In genomic region chr2:174842496-174842895, GRCh38 we compare ENCODE assay signal across 28 cellular contexts.
"Had no signal": no experiment of that assay in that cellular context is flagged by ENCODE, and none has a peak within 500 bp of the region (broad histone marks: within the 10 kb centered on the region; RNA-seq: fewer than 3 reads in every experiment).

No MANE protein-coding gene starts in this region.

- H3K4me3 Mint-ChIP-seq: effector memory CD8-positive, alpha-beta T cell; naive thymus-derived CD8-positive, alpha-beta T cell; nephron progenitor cell; stimulated activated naive CD8-positive, alpha-beta T cell treated with anti-CD3 and anti-CD28 coated beads, Interleukin-15, amount 100 ng/mL, for 72 hours had no signal

- H3K9me3 Mint-ChIP-seq: effector memory CD8-positive, alpha-beta T cell; naive thymus-derived CD8-positive, alpha-beta T cell; nephron progenitor cell; stimulated activated naive CD8-positive, alpha-beta T cell treated with anti-CD3 and anti-CD28 coated beads, Interleukin-15, amount 100 ng/mL, for 72 hours had no signal

- H3K36me3 Mint-ChIP-seq: naive thymus-derived CD8-positive, alpha-beta T cell had no signal

- H3K9me3 ChIP-seq: esophagus squamous epithelium, left lung, ovary, psoas muscle, suprapubic skin, transverse colon, upper lobe of right lung, uterus had no signal

- H3K4me1 ChIP-seq: transverse colon, uterus had no signal

- H3K27ac Mint-ChIP-seq: effector memory CD8-positive, alpha-beta T cell; naive thymus-derived CD8-positive, alpha-beta T cell; stimulated activated naive CD8-positive, alpha-beta T cell treated with anti-CD3 and anti-CD28 coated beads, Interleukin-15, amount 100 ng/mL, for 72 hours had no signal

- H3K4me3 ChIP-seq: coronary artery, esophagus squamous epithelium, left lung, ovary, psoas muscle, smooth muscle cell, suprapubic skin, transverse colon, upper lobe of right lung, uterus had no signal

- H3K27me3 Mint-ChIP-seq: stimulated activated naive CD8-positive, alpha-beta T cell treated with anti-CD3 and anti-CD28 coated beads, Interleukin-15, amount 100 ng/mL, for 72 hours had no signal

- H3K36me3 ChIP-seq: esophagus squamous epithelium, left lung, ovary, suprapubic skin, transverse colon, upper lobe of right lung, uterus had no signal

- H3K27ac ChIP-seq: coronary artery, esophagus squamous epithelium, left lung, ovary, psoas muscle, suprapubic skin, transverse colon, upper lobe of right lung, uterus had no signal

- H3K27me3 ChIP-seq: esophagus squamous epithelium, left lung, ovary, suprapubic skin, transverse colon, upper lobe of right lung, uterus had no signal

- DNase-seq: dermis blood vessel endothelial cell; effector memory CD8-positive, alpha-beta T cell; erythroblast; esophagus squamous epithelium; foreskin melanocyte; kidney; left cardiac atrium; left lung; mesendoderm; midbrain; naive thymus-derived CD8-positive, alpha-beta T cell; nephron progenitor cell; occipital lobe; ovary; psoas muscle; right cardiac atrium; stimulated activated CD4-positive, alpha-beta T cell treated with anti-CD3 and anti-CD28 coated beads, Interleukin-12 subunit alpha, Interleukin-12 subunit beta, amount 100 ng/mL, for 4 hours; stimulated activated CD4-positive, alpha-beta T cell treated with anti-CD3 and anti-CD28 coated beads, Interleukin-1b, Interleukin-23, amount 100 ng/mL, for 48 hours; stimulated activated CD4-positive, alpha-beta T cell treated with anti-CD3 and anti-CD28 coated beads, Interleukin-4, amount 100 ng/mL, for 1 hour; stimulated activated CD8-positive, alpha-beta memory T cell treated with anti-CD3 and anti-CD28 coated beads, Interleukin-4, amount 100 ng/mL, for 48 hours; stimulated activated naive CD4-positive, alpha-beta T cell; stimulated activated naive CD8-positive, alpha-beta T cell treated with anti-CD3 and anti-CD28 coated beads, Interleukin-15, amount 100 ng/mL, for 72 hours; transverse colon; upper lobe of right lung; uterus had no signal

- ATAC-seq: effector memory CD8-positive, alpha-beta T cell; left cardiac atrium; left lung; naive thymus-derived CD8-positive, alpha-beta T cell; psoas muscle; right cardiac atrium; stimulated activated naive CD8-positive, alpha-beta T cell treated with anti-CD3 and anti-CD28 coated beads, Interleukin-15, amount 100 ng/mL, for 72 hours; upper lobe of right lung had no signal
